9 cellular contexts compared by ENCODE assay signal in genomic region chr2:84904151-84904550, GRCh38. TPM values are rescaled to one million over a fixed set of nuclear protein-coding genes. Genes with fewer than 3 reads are reported as not detected.
A peak's percentile ranks its signal among the peaks of the same experiment; 100 is the strongest.
DNase-seq lines count a peak whose midpoint lies in the region; ATAC-seq lines count a peak whose summit lies in the region.
"Had no signal": no experiment of that assay in that cellular context is flagged by ENCODE, and none has a peak within 500 bp of the region (broad histone marks: within the 10 kb centered on the region; RNA-seq: fewer than 3 reads in every experiment).

No MANE protein-coding gene starts in this region.

- H3K9ac ChIP-seq in iPS-18a (ENCODE audit: low read length): no peak overlapping the region

- H3K27ac Mint-ChIP-seq in activated CD4-positive, alpha-beta T cell treated with anti-CD3 and anti-CD28 coated beads, Interleukin-2, amount 10 ng/mL, durations not matched to agents 24 days and 14 days: peak overlapping the region; percentile 90
- peak overlapping the region; percentile 89 for H3K27ac Mint-ChIP-seq in activated CD4-positive, alpha-beta memory T cell treated with anti-CD3 and anti-CD28 coated beads, Interleukin-2, amount 10 ng/mL, durations not matched to agents 7 days and 5 days
- H3K27ac Mint-ChIP-seq in stimulated activated naive CD8-positive, alpha-beta T cell treated with anti-CD3 and anti-CD28 coated beads, Interleukin-15, amount 100 ng/mL, for 72 hours: peak overlapping the region; percentile 66 to 82

- peak overlapping the region; percentile 90 for H3K4me3 ChIP-seq in iPS-18a (ENCODE audit: low read length)

- CTCF ChIA-PET in activated CD4-positive, alpha-beta memory T cell treated with anti-CD3 and anti-CD28 coated beads, Interleukin-2, amount 10 ng/mL, durations not matched to agents 7 days and 5 days (lab: Charles Lee): interaction anchor here (2.0 to 4.8 kb wide), 3 partner anchors 15 to 23 kb away, joined by 8 to 105 read pairs (median 22); partner anchors contain the start of gene TRABD2A

- peaks cover 62% of the 10 kb centered on the region for H3K4me1 Mint-ChIP-seq in activated CD4-positive, alpha-beta T cell treated with anti-CD3 and anti-CD28 coated beads, Interleukin-2, amount 10 ng/mL, durations not matched to agents 24 days and 14 days
- H3K4me1 Mint-ChIP-seq in activated CD4-positive, alpha-beta memory T cell treated with anti-CD3 and anti-CD28 coated beads, Interleukin-2, amount 10 ng/mL, durations not matched to agents 7 days and 5 days: peaks cover 64% of the 10 kb centered on the region
- H3K4me1 Mint-ChIP-seq in stimulated activated naive CD8-positive, alpha-beta T cell treated with anti-CD3 and anti-CD28 coated beads, Interleukin-15, amount 100 ng/mL, for 72 hours: peaks cover 81% of the 10 kb centered on the region

- H3K9me3 Mint-ChIP-seq in activated CD4-positive, alpha-beta T cell treated with anti-CD3 and anti-CD28 coated beads, Interleukin-2, amount 10 ng/mL, durations not matched to agents 24 days and 14 days: peaks cover 11% of the 10 kb centered on the region
- H3K9me3 Mint-ChIP-seq in activated CD4-positive, alpha-beta memory T cell treated with anti-CD3 and anti-CD28 coated beads, Interleukin-2, amount 10 ng/mL, durations not matched to agents 7 days and 5 days: peaks cover 4% of the 10 kb centered on the region
- H3K9me3 Mint-ChIP-seq in stimulated activated naive CD8-positive, alpha-beta T cell treated with anti-CD3 and anti-CD28 coated beads, Interleukin-15, amount 100 ng/mL, for 72 hours: peaks cover 4 to 11% of the 10 kb centered on the region in 2 donors

- no peak overlapping the region for H3K27ac ChIP-seq in iPS-18a (ENCODE audit: low read length)
- H3K27ac ChIP-seq: neutrophil had no signal

- H3K4me1 ChIP-seq in iPS-18a (ENCODE audit: control insufficient read depth, low read depth, low read length): peaks cover 8% of the 10 kb centered on the region

- intact Hi-C loops in activated CD4-positive, alpha-beta T cell treated with anti-CD3 and anti-CD28 coated beads, Interleukin-2, amount 10 ng/mL, durations not matched to agents 24 days and 14 days (cut with micrococcal nuclease): loop anchor here (2.0 kb wide), 1 partner anchor 43 kb away; no protein-coding TSS in a partner anchor

- H3K4me3 Mint-ChIP-seq in activated CD4-positive, alpha-beta T cell treated with anti-CD3 and anti-CD28 coated beads, Interleukin-2, amount 10 ng/mL, durations not matched to agents 24 days and 14 days: peak overlapping the region; percentile 91
- peak overlapping the region; percentile 89 for H3K4me3 Mint-ChIP-seq in activated CD4-positive, alpha-beta memory T cell treated with anti-CD3 and anti-CD28 coated beads, Interleukin-2, amount 10 ng/mL, durations not matched to agents 7 days and 5 days
- peak overlapping the region; percentile 55 to 66 for H3K4me3 Mint-ChIP-seq in stimulated activated naive CD8-positive, alpha-beta T cell treated with anti-CD3 and anti-CD28 coated beads, Interleukin-15, amount 100 ng/mL, for 72 hours

- H3K27me3 ChIP-seq in iPS-18a (ENCODE audit: control insufficient read depth, insufficient read depth, low read length): peaks cover 16% of the 10 kb centered on the region

- no peaks in the 10 kb centered on the region for H3K27me3 Mint-ChIP-seq in activated CD4-positive, alpha-beta T cell treated with anti-CD3 and anti-CD28 coated beads, Interleukin-2, amount 10 ng/mL, durations not matched to agents 24 days and 14 days
- no peaks in the 10 kb centered on the region for H3K27me3 Mint-ChIP-seq in activated CD4-positive, alpha-beta memory T cell treated with anti-CD3 and anti-CD28 coated beads, Interleukin-2, amount 10 ng/mL, durations not matched to agents 7 days and 5 days
- no peaks in the 10 kb centered on the region for H3K27me3 Mint-ChIP-seq in stimulated activated naive CD8-positive, alpha-beta T cell treated with anti-CD3 and anti-CD28 coated beads, Interleukin-15, amount 100 ng/mL, for 72 hours

- H3K9me3 ChIP-seq in iPS-18a (ENCODE audit: control insufficient read depth, low read depth, low read length): no peaks in the 10 kb centered on the region
- H3K9me3 ChIP-seq: neutrophil had no signal

- DNase-seq in activated CD4-positive, alpha-beta T cell treated with anti-CD3 and anti-CD28 coated beads, Interleukin-2, amount 10 ng/mL, durations not matched to agents 24 days and 14 days: no peak
- no peak for DNase-seq in activated CD4-positive, alpha-beta T cell treated with anti-CD3 and anti-CD28 coated beads, Interleukin-2, amount 50 U/mL, for 4 hours
- DNase-seq in activated CD4-positive, alpha-beta memory T cell treated with anti-CD3 and anti-CD28 coated beads, Interleukin-2, amount 10 ng/mL, durations not matched to agents 7 days and 5 days: no peak
- DNase-seq in stimulated activated naive CD8-positive, alpha-beta T cell treated with anti-CD3 and anti-CD28 coated beads, Interleukin-15, amount 100 ng/mL, for 72 hours: no peak
- DNase-seq in HK-2 (ENCODE audit: unreplicated experiment): no peak

- H3K36me3 Mint-ChIP-seq in activated CD4-positive, alpha-beta T cell treated with anti-CD3 and anti-CD28 coated beads, Interleukin-2, amount 10 ng/mL, durations not matched to agents 24 days and 14 days (ENCODE audit: low read depth): peaks cover 33% of the 10 kb centered on the region
- peaks cover 42% of the 10 kb centered on the region for H3K36me3 Mint-ChIP-seq in activated CD4-positive, alpha-beta memory T cell treated with anti-CD3 and anti-CD28 coated beads, Interleukin-2, amount 10 ng/mL, durations not matched to agents 7 days and 5 days (ENCODE audit: low read depth)

- POLR2A ChIA-PET in activated CD4-positive, alpha-beta memory T cell treated with anti-CD3 and anti-CD28 coated beads, Interleukin-2, amount 10 ng/mL, durations not matched to agents 7 days and 5 days (lab: Charles Lee): interaction anchor here (1.4 to 12.6 kb wide), 7 partner anchors 8 to 121 kb away, joined by 6 to 467 read pairs (median 117); partner anchors contain the start of genes KCMF1 and TRABD2A

- no peak for ATAC-seq in stimulated activated naive CD8-positive, alpha-beta T cell treated with anti-CD3 and anti-CD28 coated beads, Interleukin-15, amount 100 ng/mL, for 72 hours
- no peak for ATAC-seq in HG03039 (IDR thresholded peaks at IDR 0.05; ENCODE audit: unreplicated experiment)
- ATAC-seq in GM21381 (IDR thresholded peaks at IDR 0.05; ENCODE audit: unreplicated experiment): no peak

- H3K36me3 ChIP-seq in iPS-18a (ENCODE audit: control insufficient read depth, low read depth, low read length): no peaks in the 10 kb centered on the region
- H3K36me3 ChIP-seq: neutrophil had no signal

RNA-seq across cellular contexts. Expression of gene TMSB10, which starts 1.3 kb away (rescaled TPM):
- 2,196 and 2,218 TPM in 2 replicates for total RNA-seq in activated CD4-positive, alpha-beta T cell treated with anti-CD3 and anti-CD28 coated beads, Interleukin-2, amount 10 ng/mL, durations not matched to agents 24 days and 14 days
- total RNA-seq in activated CD4-positive, alpha-beta memory T cell treated with anti-CD3 and anti-CD28 coated beads, Interleukin-2, amount 10 ng/mL, durations not matched to agents 7 days and 5 days: 1,000 to 10,000 TPM; 5,686 to 5,768 TPM

RNA-seq across cellular contexts. Expression of gene TRABD2A, which starts 23.3 kb away (rescaled TPM):
- total RNA-seq in activated CD4-positive, alpha-beta T cell treated with anti-CD3 and anti-CD28 coated beads, Interleukin-2, amount 10 ng/mL, durations not matched to agents 24 days and 14 days: 56.3 and 59.6 TPM in 2 replicates
- total RNA-seq in activated CD4-positive, alpha-beta memory T cell treated with anti-CD3 and anti-CD28 coated beads, Interleukin-2, amount 10 ng/mL, durations not matched to agents 7 days and 5 days: 10 to 100 TPM; 35.9 to 38.3 TPM
